35 cellular contexts compared by ENCODE assay signal in genomic region chr5:87940775-87941174, GRCh38.
"Had no signal": no experiment of that assay in that cellular context is flagged by ENCODE, and none has a peak within 500 bp of the region (broad histone marks: within the 10 kb centered on the region; RNA-seq: fewer than 3 reads in every experiment).

No MANE protein-coding gene starts in this region.

- DNase-seq: Karpas-422, Kasumi-1, KG1, MG63, MM.1S, MV-4-11, NCI-H1048, NCI-H1092, NCI-H1092 treated with DMSO at 0.1 percent for 48 hours, NCI-H1105, NCI-H1105 treated with DMSO at 0.1 percent for 48 hours, NCI-H1417, NCI-H1417 treated with DMSO at 0.1 percent for 48 hours, NCI-H1436, NCI-H1436 treated with DMSO at 0.1 percent for 48 hours, NCI-H146, NCI-H1694, NCI-H1694 treated with DMSO at 0.1 percent for 48 hours, NCI-H187, NCI-H187 treated with DMSO at 0.1 percent for 48 hours, NCI-H1930, NCI-H2029, NCI-H2029 treated with DMSO at 0.1 percent for 48 hours, NCI-H2081, NCI-H2081 treated with DMSO at 0.1 percent for 48 hours, NCI-H2107, NCI-H2171, NCI-H2171 treated with DMSO at 0.1 percent for 48 hours, NCI-H2227 treated with DMSO at 0.1 percent for 48 hours, NCI-H226, NCI-H345, NCI-H446, NCI-H446 treated with DMSO at 0.1 percent for 48 hours, NCI-H510A had no signal

- H3K4me2 ChIP-seq: KMS-11 had no signal

- H3K9ac ChIP-seq: KMS-11 had no signal

- H3K36me3 ChIP-seq: MG63 had no signal

- H3K4me3 ChIP-seq: MG63 had no signal

- H3K27ac ChIP-seq: KMS-11 had no signal

- H3K27me3 ChIP-seq: MG63 had no signal

- H3K9me3 ChIP-seq: MG63 had no signal
